22 cellular contexts compared by ENCODE assay signal in genomic region chr2:121412349-121412748, GRCh38.
DNase-seq lines count a peak whose midpoint lies in the region; ATAC-seq, FAIRE-seq and TF ChIP-seq lines count a peak whose summit lies in the region.
"Had no signal": no experiment of that assay in that cellular context is flagged by ENCODE, and none has a peak within 500 bp of the region (broad histone marks: within the 10 kb centered on the region; RNA-seq: fewer than 3 reads in every experiment).

No MANE protein-coding gene starts in this region.

- no peak overlapping the region for H2AFZ ChIP-seq in SK-N-SH (ENCODE audit: low read depth)

- DNase-seq in SK-N-SH (no peak), small intestine (no peak), tibial nerve (ENCODE audit: low spot score in 2 of 2) (no peak)
- no peak for DNase-seq in effector memory CD4-positive, alpha-beta T cell
- DNase-seq: ACHN; AML-193; BE2C; CD4-positive, alpha-beta T cell; CD8-positive, alpha-beta memory T cell; DMS 273 treated with DMSO at 0.1 percent for 48 hours; DMS79 treated with DMSO at 0.1 percent for 48 hours; GOT3; HFFc6 had no signal

- H3K9ac ChIP-seq in SK-N-SH, result no peak overlapping the region
- H3K9ac ChIP-seq: BLaER1 treated with 17β-estradiol and CSF1 and Interleukin-3, amounts not matched to agents 10 nM and 100 nM had no signal

- POLR2A ChIA-PET in SK-N-SH (lab: Yijun Ruan, JAX), result no interaction called here

- WGBS in SK-N-SH (ENCODE audit: low lambda C conversion rate), result 43% methylated on average over 1 of the region's 1 CpG
- 69 to 88% (median 73%) methylated on average over 1 of the region's 1 CpG for WGBS in small intestine, 3 donors
- WGBS in tibial nerve, 2 donors, result 73 to 77% methylated on average over 1 of the region's 1 CpG

- no peak overlapping the region for H3K4me3 ChIP-seq in SK-N-SH (ENCODE audit: low read depth in 2 of 2, low read length in 1 of 2)
- no peak overlapping the region for H3K4me3 ChIP-seq in small intestine (ENCODE audit: low read depth in 1 of 2, low read length in 2 of 2)
- H3K4me3 ChIP-seq in effector memory CD4-positive, alpha-beta T cell (ENCODE audit: insufficient read depth, low read depth, low read length, poor library complexity, severe bottlenecking), result no peak overlapping the region
- no peak overlapping the region for H3K4me3 ChIP-seq in tibial nerve
- H3K4me3 ChIP-seq: A549; BLaER1 treated with 17β-estradiol and CSF1 and Interleukin-3, amounts not matched to agents 10 nM and 100 nM; HAP-1 had no signal

- TF ChIP-seq RAD21 in SK-N-SH (IDR thresholded peaks at IDR 0.05; ENCODE audit: low read length), result no peak

- H3K9me3 ChIP-seq in SK-N-SH (no peaks in the 10 kb centered on the region), small intestine (ENCODE audit: control insufficient read depth, low read depth) (no peaks in the 10 kb centered on the region), tibial nerve (no peaks in the 10 kb centered on the region)
- no peaks in the 10 kb centered on the region for H3K9me3 ChIP-seq in effector memory CD4-positive, alpha-beta T cell (ENCODE audit: control insufficient read depth, low read length)
- H3K9me3 ChIP-seq: A549; BE2C; BLaER1 treated with 17β-estradiol and CSF1 and Interleukin-3, amounts not matched to agents 10 nM and 100 nM; HAP-1 had no signal

- H3K9me2 ChIP-seq in SK-N-SH, result no peaks in the 10 kb centered on the region

- TF ChIP-seq CTCF in SK-N-SH (IDR thresholded peaks at IDR 0.05) (no peak), tibial nerve (IDR thresholded peaks at IDR 0.05) (no peak)

- no peak for TF ChIP-seq POLR2A in tibial nerve (IDR thresholded peaks at IDR 0.05)

- peaks cover 0 to 5% of the 10 kb centered on the region in 2 experiments; a peak in 2 of 4 replicates for H3K4me1 ChIP-seq in SK-N-SH (ENCODE audit: control insufficient read depth in 1 of 2, insufficient read depth in 2 of 2, low read depth in 1 of 2, low read length in 1 of 2)
- H3K4me1 ChIP-seq in small intestine (ENCODE audit: control insufficient read depth in 2 of 2, insufficient read depth in 1 of 2, low read depth in 1 of 2, low read length in 1 of 2), result no peaks in the 10 kb centered on the region
- no peaks in the 10 kb centered on the region for H3K4me1 ChIP-seq in effector memory CD4-positive, alpha-beta T cell (ENCODE audit: control insufficient read depth, insufficient read depth, low read length, poor library complexity, severe bottlenecking)
- H3K4me1 ChIP-seq in tibial nerve, result no peaks in the 10 kb centered on the region
- H3K4me1 ChIP-seq: A549; BE2C; BLaER1 treated with 17β-estradiol and CSF1 and Interleukin-3, amounts not matched to agents 10 nM and 100 nM; HAP-1 had no signal

- no peak overlapping the region for H3K27ac ChIP-seq in SK-N-SH (ENCODE audit: low read depth in 2 of 2, low read length in 1 of 2)
- no peak overlapping the region for H3K27ac ChIP-seq in small intestine (ENCODE audit: low read depth in 1 of 2, low read length in 1 of 2)
- H3K27ac ChIP-seq in effector memory CD4-positive, alpha-beta T cell (ENCODE audit: insufficient read depth, low read length, poor library complexity, severe bottlenecking), result no peak overlapping the region
- no peak overlapping the region for H3K27ac ChIP-seq in tibial nerve
- H3K27ac ChIP-seq: 22Rv1; A549; BLaER1 treated with 17β-estradiol and CSF1 and Interleukin-3, amounts not matched to agents 10 nM and 100 nM had no signal

- no peaks in the 10 kb centered on the region for H3K79me2 ChIP-seq in SK-N-SH (ENCODE audit: insufficient read depth)

- no peaks in the 10 kb centered on the region for H4K20me1 ChIP-seq in SK-N-SH (ENCODE audit: insufficient read depth)

- no peak overlapping the region for H3K4me2 ChIP-seq in SK-N-SH
- H3K4me2 ChIP-seq: A549; BLaER1 treated with 17β-estradiol and CSF1 and Interleukin-3, amounts not matched to agents 10 nM and 100 nM had no signal

- H3K36me3 ChIP-seq in SK-N-SH (replicated peaks in 1 of 2; ENCODE audit: control insufficient read depth in 1 of 2, insufficient read depth in 2 of 2, low read length in 1 of 2), result peaks cover 23 to 67% of the 10 kb centered on the region in 2 experiments
- H3K36me3 ChIP-seq in small intestine (ENCODE audit: control insufficient read depth in 2 of 2, insufficient read depth in 2 of 2, low read length in 2 of 2), result peaks cover under 1 to 8% of the 10 kb centered on the region in 2 donors
- H3K36me3 ChIP-seq in effector memory CD4-positive, alpha-beta T cell (ENCODE audit: control insufficient read depth, insufficient read depth, low read length), result peaks cover 21% of the 10 kb centered on the region
- peaks cover 0 to 58% (median 0%) of the 10 kb centered on the region in 3 donors for H3K36me3 ChIP-seq in tibial nerve
- H3K36me3 ChIP-seq: BE2C had no signal

- FAIRE-seq in TTC549 (lab: Jason Lieb, UNC), result peak; percentile 60
- peak; percentile 39 for FAIRE-seq in small intestine (lab: Jason Lieb, UNC)
- FAIRE-seq: A549, D721Med, GM12892, H54 had no signal

- ATAC-seq in SK-N-SH treated with all-trans-retinoic acid at 6 μM for 48 hours, result no peak
- ATAC-seq: A549 had no signal

- TF ChIP-seq EP300 in SK-N-SH (IDR thresholded peaks at IDR 0.05; ENCODE audit: borderline replicate concordance in 1 of 2, low read depth in 1 of 2, low read length in 1 of 2), result no peak
- no peak for TF ChIP-seq EP300 in tibial nerve (IDR thresholded peaks at IDR 0.05)

- no peaks in the 10 kb centered on the region for H3K27me3 ChIP-seq in SK-N-SH (ENCODE audit: insufficient read depth)
- H3K27me3 ChIP-seq in small intestine (ENCODE audit: control insufficient read depth in 2 of 2, insufficient read depth in 2 of 2, low read length in 2 of 2), result no peaks in the 10 kb centered on the region
- H3K27me3 ChIP-seq in effector memory CD4-positive, alpha-beta T cell (replicated peaks; ENCODE audit: control insufficient read depth, insufficient read depth, low read length, poor library complexity, severe bottlenecking), result no peaks in the 10 kb centered on the region
- no peaks in the 10 kb centered on the region for H3K27me3 ChIP-seq in tibial nerve
- H3K27me3 ChIP-seq: BE2C; BLaER1 treated with 17β-estradiol and CSF1 and Interleukin-3, amounts not matched to agents 10 nM and 100 nM had no signal

- CTCF ChIA-PET in SK-N-SH (lab: Yijun Ruan, JAX), result interaction anchor here (0.9 to 3.2 kb wide), 5 partner anchors 10 to 306 kb away, joined by 3 to 23 read pairs (median 5); no protein-coding TSS in a partner anchor

- no peaks in the 10 kb centered on the region for H3F3A ChIP-seq in SK-N-SH (replicated peaks; ENCODE audit: insufficient read depth)

TF ChIP-seq in SK-N-SH treated with all-trans-retinoic acid at 6 μM for 48 hours, 23 proteins besides CTCF, POLR2A, EP300 and RAD21:
- TF ChIP-seq TOX (CRISPR knock-in tag; IDR thresholded peaks at IDR 0.05; ENCODE audit: borderline replicate concordance) (no peak), ISL1 (CRISPR knock-in tag; IDR thresholded peaks at IDR 0.05) (peak; percentile 98), TSHZ2 (CRISPR knock-in tag; IDR thresholded peaks at IDR 0.05) (no peak), ESRRG (CRISPR knock-in tag; IDR thresholded peaks at IDR 0.05) (no peak)

TF ChIP-seq in SK-N-SH, 30 proteins besides CTCF, POLR2A, EP300 and RAD21:
- TF ChIP-seq FOSL2 (IDR thresholded peaks at IDR 0.05; ENCODE audit: borderline replicate concordance, low read depth) (no peak), NRF1 (IDR thresholded peaks at IDR 0.05; ENCODE audit: low read depth, low read length) (no peak), USF2 (IDR thresholded peaks at IDR 0.05; ENCODE audit: borderline replicate concordance, low read depth, low read length) (no peak), TEAD4 (IDR thresholded peaks at IDR 0.05; ENCODE audit: borderline replicate concordance, insufficient read depth) (no peak), GABPA (IDR thresholded peaks at IDR 0.05; ENCODE audit: low read depth) (no peak), TAF1 (IDR thresholded peaks at IDR 0.05; ENCODE audit: borderline replicate concordance, low read depth, low read length) (no peak)
TF ChIP-seq in SK-N-SH: peak in this region for 0.
